In the genomic region with DNA sequence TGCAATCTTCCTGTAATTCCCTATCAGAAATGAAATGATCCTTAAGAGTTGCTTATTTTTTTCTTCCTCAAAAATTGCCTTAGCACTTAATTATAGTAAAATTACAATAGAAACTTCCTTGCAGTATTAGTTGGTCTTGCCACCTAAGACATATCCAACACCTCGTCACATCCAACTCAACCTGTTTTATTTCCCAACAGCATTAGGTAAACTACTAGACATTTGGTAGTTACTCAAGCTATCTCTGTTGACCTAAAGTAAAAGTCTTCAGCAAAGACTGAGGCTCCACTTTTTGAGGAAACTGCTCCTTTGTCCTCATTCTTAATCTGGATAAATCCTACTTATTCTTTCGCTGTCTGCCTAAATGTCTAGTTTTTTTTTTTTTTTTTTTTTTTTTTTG, we compare ENCODE assay signal across 17 cellular contexts.
"Had no signal": no experiment of that assay in that cellular context is flagged by ENCODE, and none has a peak within 500 bp of the region (broad histone marks: within the 10 kb centered on the region; RNA-seq: fewer than 3 reads in every experiment).

No MANE protein-coding gene starts in this region.

- H3K27ac ChIP-seq: cardiac muscle cell, gastroesophageal sphincter, hepatocyte, lower lobe of right lung, uterus had no signal

- H3K27me3 ChIP-seq: cardiac muscle cell, gastroesophageal sphincter, hepatocyte, uterus had no signal

- ATAC-seq: activated CD8-positive, alpha-beta memory T cell treated with anti-CD3 and anti-CD28 coated beads, Interleukin-2, amount 10 ng/mL, durations not matched to agents 7 days and 5 days; gastroesophageal sphincter; lower lobe of right lung; naive thymus-derived CD8-positive, alpha-beta T cell had no signal

- H3K4me3 ChIP-seq: cardiac muscle cell, gastroesophageal sphincter, hepatocyte, lower lobe of right lung, skin epidermis, uterus had no signal

- H3K36me3 ChIP-seq: cardiac muscle cell, lower lobe of right lung, uterus had no signal

- H3K9me3 ChIP-seq: gastroesophageal sphincter, lower lobe of right lung, uterus had no signal

- DNase-seq: activated CD4-positive, alpha-beta T cell treated with anti-CD3 and anti-CD28 coated beads for 1 hour; activated CD4-positive, alpha-beta T cell treated with anti-CD3 and anti-CD28 coated beads, Interleukin-2, amount 50 U/mL, for 48 hours; activated CD8-positive, alpha-beta memory T cell treated with anti-CD3 and anti-CD28 coated beads, Interleukin-2, amount 10 ng/mL, durations not matched to agents 7 days and 5 days; activated effector memory CD4-positive, alpha-beta T cell treated with anti-CD3 and anti-CD28 coated beads, Interleukin-2, amount 50 U/mL, for 16 hours; activated naive CD8-positive, alpha-beta T cell treated with anti-CD3 and anti-CD28 coated beads, Interleukin-2, amount 10 ng/mL, durations not matched to agents 7 days and 5 days; activated T-cell treated with anti-CD3 and anti-CD28 coated beads, Interleukin-2, amount 50 U/mL, for 24 hours; anterior cingulate cortex; lower lobe of right lung; naive thymus-derived CD8-positive, alpha-beta T cell; nucleus accumbens; stimulated activated CD4-positive, alpha-beta T cell treated with anti-CD3 and anti-CD28 coated beads, Interleukin-4, amount 100 ng/mL, for 4 hours; T-helper 9 cell; uterus had no signal
